27 cellular contexts compared by ENCODE assay signal in the genomic region with DNA sequence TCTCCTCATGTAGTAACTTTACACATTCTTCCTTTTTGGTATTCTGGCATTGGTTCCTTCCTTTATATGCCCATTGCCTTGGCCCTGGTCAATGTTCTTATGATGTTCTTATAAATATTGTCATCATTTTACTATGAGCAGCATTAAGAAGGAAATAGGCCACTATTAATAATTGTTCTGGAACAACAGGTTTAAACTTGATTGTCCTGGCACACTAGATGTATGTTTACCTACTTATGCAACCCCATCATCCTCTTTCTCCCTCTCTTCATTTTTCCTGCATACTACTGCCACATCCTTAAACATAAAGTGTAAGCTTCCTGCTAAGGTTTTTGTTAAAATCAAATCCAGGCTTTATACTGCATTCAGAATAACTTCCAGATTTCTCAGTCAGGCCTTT.
"Had no signal": no experiment of that assay in that cellular context is flagged by ENCODE, and none has a peak within 500 bp of the region (broad histone marks: within the 10 kb centered on the region; RNA-seq: fewer than 3 reads in every experiment).

No MANE protein-coding gene starts in this region.

- H3K4me3 ChIP-seq: adrenal gland, K562, MG63, PC-9, SK-N-MC had no signal

- DNase-seq: activated CD4-positive, alpha-beta T cell treated with anti-CD3 and anti-CD28 coated beads for 36 hours; activated CD4-positive, alpha-beta T cell treated with anti-CD3 and anti-CD28 coated beads, Interleukin-2, amount 10 ng/mL, durations not matched to agents 7 days and 5 days; activated CD4-positive, alpha-beta T cell treated with anti-CD3 and anti-CD28 coated beads, Interleukin-2, amount 50 U/mL, for 48 hours; activated CD8-positive, alpha-beta T cell treated with anti-CD3 and anti-CD28 coated beads, Interleukin-2, amount 10 ng/mL, durations not matched to agents 7 days and 5 days; activated gamma-delta T cell treated with Interleukin-2 at 50 U/mL for 16 hours; activated naive CD4-positive, alpha-beta T cell treated with anti-CD3 and anti-CD28 coated beads for 36 hours; activated T-cell treated with anti-CD3 and anti-CD28 coated beads, Interleukin-2, amount 50 U/mL, for 4 hours; adrenal gland; brain microvascular endothelial cell; MG63; NCI-H1048; NCI-H1105 treated with DMSO at 0.1 percent for 48 hours; NCI-H1436; NCI-H1694; NCI-H1930; NCI-H2081 treated with DMSO at 0.1 percent for 48 hours; NCI-H226; NCI-H446 treated with DMSO at 0.1 percent for 48 hours; NCI-H524 treated with DMSO at 0.1 percent for 48 hours; NK-92 treated with Interleukin-12 subunit alpha and Interleukin-12 subunit beta, amount 100 ng/mL, for 24 hours; Right ventricle myocardium superior had no signal

- H3K27me3 ChIP-seq: adrenal gland, brain microvascular endothelial cell, MG63 had no signal

- H3K27ac ChIP-seq: adrenal gland, brain microvascular endothelial cell, PC-9, SK-N-MC had no signal

- H3K36me3 ChIP-seq: adrenal gland, brain microvascular endothelial cell, MG63 had no signal

- H3K9me3 ChIP-seq: adrenal gland, MG63 had no signal

- H3K4me2 ChIP-seq: PC-9 had no signal

- ATAC-seq: activated CD4-positive, alpha-beta T cell treated with anti-CD3 and anti-CD28 coated beads for 36 hours; activated CD4-positive, CD25-positive, alpha-beta regulatory T cell treated with anti-CD3 and anti-CD28 coated beads, Interleukin-2, amount 50 U/mL, for 24 hours; activated CD8-positive, alpha-beta T cell treated with anti-CD3 and anti-CD28 coated beads, Interleukin-2, amount 10 ng/mL, durations not matched to agents 7 days and 5 days; activated naive CD4-positive, alpha-beta T cell treated with anti-CD3 and anti-CD28 coated beads, Interleukin-2, amount 50 U/mL, for 72 hours; activated T-cell treated with anti-CD3 and anti-CD28 coated beads, Interleukin-2, amount 50 U/mL, for 4 hours; K562; WTC11 had no signal

- H2AFZ ChIP-seq: PC-9 had no signal
